In the genomic region with DNA sequence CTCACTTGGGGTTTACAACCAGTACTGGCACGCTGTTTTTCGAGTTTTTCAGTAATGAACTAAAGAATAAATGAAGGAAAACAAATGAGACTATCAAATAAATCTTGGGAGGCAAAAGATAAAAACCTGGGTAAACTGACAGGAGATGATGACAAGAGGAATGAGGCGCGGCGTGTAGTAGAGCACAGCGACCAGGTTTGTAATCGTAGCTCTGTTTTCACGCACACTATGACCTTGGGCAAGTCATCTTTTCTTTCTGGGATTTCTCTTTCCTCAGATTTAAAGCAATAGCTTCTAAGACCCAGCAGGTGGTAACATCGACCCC, we compare ENCODE assay signal across 8 cellular contexts. TPM values are rescaled to one million over a fixed set of nuclear protein-coding genes. Genes with fewer than 3 reads are reported as not detected.
DNase-seq lines count a peak whose midpoint lies in the region; ATAC-seq and TF ChIP-seq lines count a peak whose summit lies in the region.

No MANE protein-coding gene starts in this region.

- no peaks in the 10 kb centered on the region for H4K20me1 ChIP-seq in GM23338 (replicated peaks; ENCODE audit: insufficient read depth)

- H3F3A ChIP-seq in GM23338 (replicated peaks; ENCODE audit: low read depth): no peaks in the 10 kb centered on the region

- H3K9me3 Mint-ChIP-seq in GM23338 (no peaks in the 10 kb centered on the region), WTC11 (no peaks in the 10 kb centered on the region), glutamatergic neuron (ENCODE audit: unreplicated experiment) (peaks cover 10% of the 10 kb centered on the region)

- peaks cover 15% of the 10 kb centered on the region for H3K79me2 ChIP-seq in GM23338 (replicated peaks; ENCODE audit: insufficient read depth)

- no peaks in the 10 kb centered on the region for H3K27me3 ChIP-seq in GM23338 (ENCODE audit: insufficient read depth)

- H3K27me3 Mint-ChIP-seq in GM23338 (ENCODE audit: insufficient read depth, low read depth, poor library complexity): peaks cover 2% of the 10 kb centered on the region
- no peaks in the 10 kb centered on the region for H3K27me3 Mint-ChIP-seq in WTC11 (ENCODE audit: low read depth)
- H3K27me3 Mint-ChIP-seq in glutamatergic neuron (ENCODE audit: unreplicated experiment): peaks cover 3% of the 10 kb centered on the region

- no peaks in the 10 kb centered on the region; the same call in 2 of the 3 replicates for H3K36me3 Mint-ChIP-seq in GM23338 (ENCODE audit: low read depth)
- peaks cover 3% of the 10 kb centered on the region; the same call in 1 of the 2 replicates for H3K36me3 Mint-ChIP-seq in WTC11
- no peaks in the 10 kb centered on the region for H3K36me3 Mint-ChIP-seq in glutamatergic neuron (ENCODE audit: unreplicated experiment)

- no peak for DNase-seq in GM23338 (ENCODE audit: low spot score)
- no peak for DNase-seq in WTC11 (ENCODE audit: low spot score)
- DNase-seq in glutamatergic neuron: no peak
- no peak for DNase-seq in skeletal muscle cell (ENCODE audit: low read depth)
- no peak for DNase-seq in NCI-H1436 (lab: John Stamatoyannopoulos, UW)
- no peak for DNase-seq in HK-2 (ENCODE audit: unreplicated experiment)
- no peak for DNase-seq in cerebellar cortex (ENCODE audit: low spot score)

- POLR2A ChIA-PET in WTC11 (lab: Charles Lee): no interaction called here

- H3K9me2 ChIP-seq in GM23338 (ENCODE audit: insufficient read depth): no peaks in the 10 kb centered on the region

- H3K4me3 Mint-ChIP-seq in GM23338: peak overlapping the region; percentile 98
- peak overlapping the region; percentile 99 for H3K4me3 Mint-ChIP-seq in WTC11
- peak overlapping the region; percentile 99 for H3K4me3 Mint-ChIP-seq in glutamatergic neuron (ENCODE audit: unreplicated experiment)

- peak overlapping the region; percentile 92 for H3K4me2 ChIP-seq in GM23338

- H3K27ac Mint-ChIP-seq in GM23338 (peak overlapping the region; percentile 96), WTC11 (peak overlapping the region; percentile 97), glutamatergic neuron (ENCODE audit: unreplicated experiment) (peak overlapping the region; percentile 99)

- H3K4me3 ChIP-seq in GM23338 (peak overlapping the region; percentile 84), skeletal muscle cell (ENCODE audit: low read depth, low read length) (peak overlapping the region; percentile 96)

- H3K36me3 ChIP-seq in GM23338 (ENCODE audit: insufficient read depth): peaks cover 5% of the 10 kb centered on the region; the same call in 1 of the 2 replicates

- peak overlapping the region; percentile 95 for H2AFZ ChIP-seq in GM23338

- ATAC-seq in GM23338 (no peak), WTC11 (no peak), GM21423 (IDR thresholded peaks at IDR 0.05; ENCODE audit: unreplicated experiment) (no peak)

- no peak for TF ChIP-seq CTCF in GM23338 (conservative IDR thresholded peaks at IDR 0.05; ENCODE audit: low read depth in 2 of 2)
- TF ChIP-seq CTCF in WTC11 (IDR thresholded peaks at IDR 0.05): no peak
- no peak for TF ChIP-seq CTCF in glutamatergic neuron (IDR thresholded peaks at IDR 0.05; ENCODE audit: partially characterized antibody, unreplicated experiment)

- CTCF ChIA-PET in WTC11 (lab: Charles Lee): no interaction called here

- peak overlapping the region; percentile 97 for H3K27ac ChIP-seq in GM23338 (ENCODE audit: low read depth)

- H3K4me1 Mint-ChIP-seq in GM23338: peaks cover 5% of the 10 kb centered on the region
- peaks cover 11% of the 10 kb centered on the region for H3K4me1 Mint-ChIP-seq in WTC11
- peaks cover 8% of the 10 kb centered on the region for H3K4me1 Mint-ChIP-seq in glutamatergic neuron (ENCODE audit: low read depth, unreplicated experiment)

- peaks cover 5% of the 10 kb centered on the region for H3K4me1 ChIP-seq in GM23338 (ENCODE audit: insufficient read depth)

TF ChIP-seq in WTC11, 78 proteins besides CTCF, POLR2A, EP300 and RAD21:
- TF ChIP-seq CREB1 (CRISPR knock-in tag; IDR thresholded peaks at IDR 0.05) (no peak), NFATC4 (CRISPR knock-in tag; IDR thresholded peaks at IDR 0.05) (no peak), CBFB (CRISPR knock-in tag; IDR thresholded peaks at IDR 0.05; ENCODE audit: low read depth) (no peak), ZNF396 (CRISPR knock-in tag; IDR thresholded peaks at IDR 0.05; ENCODE audit: borderline replicate concordance) (no peak), MXD4 (CRISPR knock-in tag; IDR thresholded peaks at IDR 0.05; ENCODE audit: borderline replicate concordance) (no peak)
- TF ChIP-seq, protein P1, sequence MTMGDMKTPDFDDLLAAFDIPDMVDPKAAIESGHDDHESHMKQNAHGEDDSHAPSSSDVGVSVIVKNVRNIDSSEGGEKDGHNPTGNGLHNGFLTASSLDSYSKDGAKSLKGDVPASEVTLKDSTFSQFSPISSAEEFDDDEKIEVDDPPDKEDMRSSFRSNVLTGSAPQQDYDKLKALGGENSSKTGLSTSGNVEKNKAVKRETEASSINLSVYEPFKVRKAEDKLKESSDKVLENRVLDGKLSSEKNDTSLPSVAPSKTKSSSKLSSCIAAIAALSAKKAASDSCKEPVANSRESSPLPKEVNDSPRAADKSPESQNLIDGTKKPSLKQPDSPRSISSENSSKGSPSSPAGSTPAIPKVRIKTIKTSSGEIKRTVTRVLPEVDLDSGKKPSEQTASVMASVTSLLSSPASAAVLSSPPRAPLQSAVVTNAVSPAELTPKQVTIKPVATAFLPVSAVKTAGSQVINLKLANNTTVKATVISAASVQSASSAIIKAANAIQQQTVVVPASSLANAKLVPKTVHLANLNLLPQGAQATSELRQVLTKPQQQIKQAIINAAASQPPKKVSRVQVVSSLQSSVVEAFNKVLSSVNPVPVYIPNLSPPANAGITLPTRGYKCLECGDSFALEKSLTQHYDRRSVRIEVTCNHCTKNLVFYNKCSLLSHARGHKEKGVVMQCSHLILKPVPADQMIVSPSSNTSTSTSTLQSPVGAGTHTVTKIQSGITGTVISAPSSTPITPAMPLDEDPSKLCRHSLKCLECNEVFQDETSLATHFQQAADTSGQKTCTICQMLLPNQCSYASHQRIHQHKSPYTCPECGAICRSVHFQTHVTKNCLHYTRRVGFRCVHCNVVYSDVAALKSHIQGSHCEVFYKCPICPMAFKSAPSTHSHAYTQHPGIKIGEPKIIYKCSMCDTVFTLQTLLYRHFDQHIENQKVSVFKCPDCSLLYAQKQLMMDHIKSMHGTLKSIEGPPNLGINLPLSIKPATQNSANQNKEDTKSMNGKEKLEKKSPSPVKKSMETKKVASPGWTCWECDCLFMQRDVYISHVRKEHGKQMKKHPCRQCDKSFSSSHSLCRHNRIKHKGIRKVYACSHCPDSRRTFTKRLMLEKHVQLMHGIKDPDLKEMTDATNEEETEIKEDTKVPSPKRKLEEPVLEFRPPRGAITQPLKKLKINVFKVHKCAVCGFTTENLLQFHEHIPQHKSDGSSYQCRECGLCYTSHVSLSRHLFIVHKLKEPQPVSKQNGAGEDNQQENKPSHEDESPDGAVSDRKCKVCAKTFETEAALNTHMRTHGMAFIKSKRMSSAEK (CRISPR knock-in tag; IDR thresholded peaks at IDR 0.05; ENCODE audit: borderline replicate concordance): no peak
- TF ChIP-seq, protein P2, sequence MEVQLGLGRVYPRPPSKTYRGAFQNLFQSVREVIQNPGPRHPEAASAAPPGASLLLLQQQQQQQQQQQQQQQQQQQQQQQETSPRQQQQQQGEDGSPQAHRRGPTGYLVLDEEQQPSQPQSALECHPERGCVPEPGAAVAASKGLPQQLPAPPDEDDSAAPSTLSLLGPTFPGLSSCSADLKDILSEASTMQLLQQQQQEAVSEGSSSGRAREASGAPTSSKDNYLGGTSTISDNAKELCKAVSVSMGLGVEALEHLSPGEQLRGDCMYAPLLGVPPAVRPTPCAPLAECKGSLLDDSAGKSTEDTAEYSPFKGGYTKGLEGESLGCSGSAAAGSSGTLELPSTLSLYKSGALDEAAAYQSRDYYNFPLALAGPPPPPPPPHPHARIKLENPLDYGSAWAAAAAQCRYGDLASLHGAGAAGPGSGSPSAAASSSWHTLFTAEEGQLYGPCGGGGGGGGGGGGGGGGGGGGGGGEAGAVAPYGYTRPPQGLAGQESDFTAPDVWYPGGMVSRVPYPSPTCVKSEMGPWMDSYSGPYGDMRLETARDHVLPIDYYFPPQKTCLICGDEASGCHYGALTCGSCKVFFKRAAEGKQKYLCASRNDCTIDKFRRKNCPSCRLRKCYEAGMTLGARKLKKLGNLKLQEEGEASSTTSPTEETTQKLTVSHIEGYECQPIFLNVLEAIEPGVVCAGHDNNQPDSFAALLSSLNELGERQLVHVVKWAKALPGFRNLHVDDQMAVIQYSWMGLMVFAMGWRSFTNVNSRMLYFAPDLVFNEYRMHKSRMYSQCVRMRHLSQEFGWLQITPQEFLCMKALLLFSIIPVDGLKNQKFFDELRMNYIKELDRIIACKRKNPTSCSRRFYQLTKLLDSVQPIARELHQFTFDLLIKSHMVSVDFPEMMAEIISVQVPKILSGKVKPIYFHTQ (CRISPR knock-in tag; IDR thresholded peaks at IDR 0.05): no peak
TF ChIP-seq in WTC11: peak in this region for 0.

RNA-seq across cellular contexts. Expression of a gene that starts 0.4 kb away (rescaled TPM):
- 26.1 and 26.8 TPM in 2 replicates for total RNA-seq in GM23338 (2014; rRNA removed; shearing (Covaris generic))
- 62.2 and 62.7 TPM in 2 replicates for polyA plus RNA-seq in GM23338 (2016; fragmentation: Nextera tagmentation; extraction: Ambion mirVana)
- total RNA-seq in WTC11 (2021) (25.5 to 28.0 TPM (median 26.1 TPM) in 3 replicates), glutamatergic neuron (ENCODE audit: unreplicated experiment) (28.8 TPM)

RNA-seq across cellular contexts. Expression of a gene that starts 18.8 kb away (rescaled TPM):
- 32.6 and 32.8 TPM in 2 replicates for total RNA-seq in GM23338 (2014; rRNA removed; shearing (Covaris generic))
- 6.5 and 7.3 TPM in 2 replicates for polyA plus RNA-seq in GM23338 (2016; fragmentation: Nextera tagmentation; extraction: Ambion mirVana)
- total RNA-seq in WTC11 (2021) (20.2 to 20.7 TPM (median 20.2 TPM) in 3 replicates), glutamatergic neuron (ENCODE audit: unreplicated experiment) (7.3 TPM)
